1 cellular context compared by ENCODE assay signal in the genomic region with DNA sequence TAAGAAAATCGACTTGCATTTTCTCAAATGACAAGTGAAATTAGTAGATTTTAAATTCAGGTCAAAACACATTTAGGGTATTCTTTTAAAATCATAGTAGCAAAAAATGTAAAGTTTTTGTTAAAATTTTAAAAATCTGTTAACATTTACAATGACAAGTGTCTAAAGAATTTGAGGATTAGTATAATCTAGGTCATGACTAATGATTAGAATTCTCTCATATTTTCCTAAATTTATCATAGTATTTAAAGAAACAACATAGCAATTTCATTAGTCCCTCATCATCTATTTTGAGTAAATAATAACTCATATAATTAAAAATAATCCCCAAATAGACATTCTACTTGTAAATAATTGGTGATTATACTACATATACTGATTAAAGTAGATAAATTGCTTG.
TF ChIP-seq lines count a peak whose summit lies in the region.

No MANE protein-coding gene starts in this region.

TF ChIP-seq in IMR-90, 13 proteins besides CTCF, POLR2A, EP300 and RAD21 (continued from another document):
- TF ChIP-seq RCOR1 (IDR thresholded peaks at IDR 0.05; ENCODE audit: insufficient replicate concordance, low read length), result no peak
- TF ChIP-seq, protein P1, sequence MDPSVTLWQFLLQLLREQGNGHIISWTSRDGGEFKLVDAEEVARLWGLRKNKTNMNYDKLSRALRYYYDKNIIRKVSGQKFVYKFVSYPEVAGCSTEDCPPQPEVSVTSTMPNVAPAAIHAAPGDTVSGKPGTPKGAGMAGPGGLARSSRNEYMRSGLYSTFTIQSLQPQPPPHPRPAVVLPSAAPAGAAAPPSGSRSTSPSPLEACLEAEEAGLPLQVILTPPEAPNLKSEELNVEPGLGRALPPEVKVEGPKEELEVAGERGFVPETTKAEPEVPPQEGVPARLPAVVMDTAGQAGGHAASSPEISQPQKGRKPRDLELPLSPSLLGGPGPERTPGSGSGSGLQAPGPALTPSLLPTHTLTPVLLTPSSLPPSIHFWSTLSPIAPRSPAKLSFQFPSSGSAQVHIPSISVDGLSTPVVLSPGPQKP (IDR thresholded peaks at IDR 0.05; ENCODE audit: borderline replicate concordance, low read depth, low read length), result no peak
- no peak for TF ChIP-seq RFX5 (IDR thresholded peaks at IDR 0.05; ENCODE audit: low read depth, low read length)
- no peak for TF ChIP-seq BHLHE40 (IDR thresholded peaks at IDR 0.05; ENCODE audit: low read depth, low read length)
- TF ChIP-seq FOS (IDR thresholded peaks at IDR 0.05; ENCODE audit: low read depth, low read length), result no peak
